In genomic region chr10:31322647-31323046, GRCh38 we compare ENCODE assay signal across 8 cellular contexts. TPM values are rescaled to one million over a fixed set of nuclear protein-coding genes. Genes with fewer than 3 reads are reported as not detected.
DNase-seq lines count a peak whose midpoint lies in the region; ATAC-seq and TF ChIP-seq lines count a peak whose summit lies in the region.

No MANE protein-coding gene starts in this region.

- peak; percentile 10 for TF ChIP-seq CTCF in RWPE2 (IDR thresholded peaks at IDR 0.05; ENCODE audit: poor library complexity, severe bottlenecking)
- TF ChIP-seq CTCF in gastroesophageal sphincter (IDR thresholded peaks at IDR 0.05): peak in 3 of 4 experiments; percentile 7 to 37 (median 16)
- peak in 2 of 6 experiments; percentile 13 to 16 for TF ChIP-seq CTCF in esophagus squamous epithelium (IDR thresholded peaks at IDR 0.05)

- intact Hi-C loops in esophagus squamous epithelium (cut with DNase I): no loop called here

- peak; percentile 25 for DNase-seq in AG08395 (ENCODE audit: low spot score)
- DNase-seq in GM03348 (ENCODE audit: low spot score): peak; percentile 19
- DNase-seq in RWPE2 (ENCODE audit: low spot score): no peak
- DNase-seq in UCSD-AML1 (lab: John Stamatoyannopoulos, UW; ENCODE audit: unreplicated experiment): no peak
- DNase-seq in EL: no peak
- no peak for DNase-seq in esophagus squamous epithelium (lab: John Stamatoyannopoulos, UW)

- TF ChIP-seq POLR2A in gastroesophageal sphincter (IDR thresholded peaks at IDR 0.05) (no peak), esophagus squamous epithelium (IDR thresholded peaks at IDR 0.05) (no peak)

- WGBS in gastroesophageal sphincter (ENCODE audit: low coverage in 1 of 2), 2 donors: 44 to 58% methylated on average over 2 of the region's 2 CpGs
- 66 to 75% methylated on average over 2 of the region's 2 CpGs for WGBS in esophagus squamous epithelium, 2 donors

- no peak overlapping the region for H3K4me3 ChIP-seq in RWPE2 (ENCODE audit: severe bottlenecking)
- no peak overlapping the region for H3K4me3 ChIP-seq in gastroesophageal sphincter
- H3K4me3 ChIP-seq in esophagus squamous epithelium: no peak overlapping the region

- H3K27me3 ChIP-seq in RWPE2 (ENCODE audit: insufficient read depth, poor library complexity, severe bottlenecking): peaks cover 56% of the 10 kb centered on the region
- H3K27me3 ChIP-seq in gastroesophageal sphincter: no peaks in the 10 kb centered on the region
- peaks cover 0 to 24% (median 0%) of the 10 kb centered on the region in 4 donors for H3K27me3 ChIP-seq in esophagus squamous epithelium

- H3K27ac ChIP-seq in RWPE2 (ENCODE audit: poor library complexity, severe bottlenecking): no peak overlapping the region
- no peak overlapping the region for H3K27ac ChIP-seq in gastroesophageal sphincter
- no peak overlapping the region for H3K27ac ChIP-seq in esophagus squamous epithelium

- H3K36me3 ChIP-seq in RWPE2 (ENCODE audit: low read depth): no peaks in the 10 kb centered on the region
- H3K36me3 ChIP-seq in gastroesophageal sphincter: no peaks in the 10 kb centered on the region
- no peaks in the 10 kb centered on the region for H3K36me3 ChIP-seq in esophagus squamous epithelium

- H3K4me1 ChIP-seq in RWPE2 (ENCODE audit: insufficient read depth, poor library complexity, severe bottlenecking) (peaks cover 4% of the 10 kb centered on the region), gastroesophageal sphincter (peaks cover 4 to 64% (median 4%) of the 10 kb centered on the region in 3 donors), esophagus squamous epithelium (peaks cover 10 to 48% (median 14%) of the 10 kb centered on the region in 3 donors)

- H3K9me3 ChIP-seq in RWPE2 (ENCODE audit: severe bottlenecking) (no peaks in the 10 kb centered on the region), gastroesophageal sphincter (no peaks in the 10 kb centered on the region), esophagus squamous epithelium (no peaks in the 10 kb centered on the region)

- no peak for ATAC-seq in RWPE2 (ENCODE audit: low read depth)
- ATAC-seq in gastroesophageal sphincter: no peak
- ATAC-seq in HG03139 (IDR thresholded peaks at IDR 0.05; ENCODE audit: unreplicated experiment): no peak

- TF ChIP-seq EP300 in gastroesophageal sphincter (IDR thresholded peaks at IDR 0.05): no peak

RNA-seq across cellular contexts. Expression of gene ZEB1, which starts 3.6 kb away (rescaled TPM):
- total RNA-seq in gastroesophageal sphincter (100 to 1,000 TPM; 191 to 219 (median 198) TPM), esophagus squamous epithelium (10 to 100 TPM in 2 of 4 donors, 1 to 10 TPM in 2; 2.3 to 37.6 (median 11.6) TPM)

Comparison
In these comparisons a context has a peak if more than half of its experiments do, and no peak if none do; other contexts are left out.
1. DNase-seq: peak in AG08395 (single experiment) and GM03348 (single experiment); none in RWPE2 (single experiment), UCSD-AML1 (single experiment), EL (single experiment) and esophagus squamous epithelium (single experiment).
2. RNA of gene ZEB1, which starts 3.6 kb away (total RNA-seq): 191 to 219 TPM in gastroesophageal sphincter; 2.3 to 37.6 TPM in esophagus squamous epithelium; every median in the first group is over 4 times any median in the second.